In genomic region chr15:37109952-37110630, GRCh38 we compare ENCODE assay signal across 9 cellular contexts. TPM values are rescaled to one million over a fixed set of nuclear protein-coding genes. Genes with fewer than 3 reads are reported as not detected.
DNase-seq lines count a peak whose midpoint lies in the region; ATAC-seq and TF ChIP-seq lines count a peak whose summit lies in the region.
"Had no signal": no experiment of that assay in that cellular context is flagged by ENCODE, and none has a peak within 500 bp of the region (broad histone marks: within the 10 kb centered on the region; RNA-seq: fewer than 3 reads in every experiment).

No MANE protein-coding gene starts in this region.

- peaks cover 0 to 3% of the 10 kb centered on the region in 2 experiments; a peak in 3 of 5 replicates for H3K9me3 Mint-ChIP-seq in H9
- H3K9me3 Mint-ChIP-seq in T-helper 2 cell treated with Interferon-gamma antibody and Interleukin-4, amounts not matched to agents 5 μg/mL and 100 μg/mL, for 36 hours = no peaks in the 10 kb centered on the region
- H3K9me3 Mint-ChIP-seq: dendritic cell treated with granulocyte-macrophage colony-stimulating factor and Interleukin-4, amounts not matched to agents 40 ng/mL and 50 ng/mL, for 4 days had no signal

- no peak overlapping the region for H2BK5ac ChIP-seq in H9 (ENCODE audit: insufficient read length, low read length)

- peaks cover 99% of the 10 kb centered on the region for H3K27me3 Mint-ChIP-seq in H9 (ENCODE audit: low read depth)
- peaks cover 77% of the 10 kb centered on the region for H3K27me3 Mint-ChIP-seq in T-helper 2 cell treated with Interferon-gamma antibody and Interleukin-4, amounts not matched to agents 5 μg/mL and 100 μg/mL, for 36 hours (ENCODE audit: low read depth)

- peak overlapping the region; percentile 83 for H3K4me2 ChIP-seq in H9 (ENCODE audit: insufficient read depth, insufficient read length, low read length)

- H4K20me1 ChIP-seq in H9 (ENCODE audit: control insufficient read depth, insufficient read depth, insufficient read length) = peaks cover 2% of the 10 kb centered on the region

- no peaks in the 10 kb centered on the region for H3K36me3 ChIP-seq in ascending aorta
- no peaks in the 10 kb centered on the region for H3K36me3 ChIP-seq in iPS DF 6.9 (ENCODE audit: control insufficient read depth, insufficient read depth, low read length)

- no peak overlapping the region for H2BK12ac ChIP-seq in H9 (ENCODE audit: insufficient read length, low read depth, low read length)

- H2BK15ac ChIP-seq in H9 (ENCODE audit: low read depth, low read length) = no peak overlapping the region

- no peaks in the 10 kb centered on the region for H3K79me2 ChIP-seq in H9 (ENCODE audit: insufficient read depth, low read length)

- TF ChIP-seq CTCF in H9 (conservative IDR thresholded peaks at IDR 0.05) (no peak), ascending aorta (IDR thresholded peaks at IDR 0.05) (no peak)

- no peak overlapping the region for H4K91ac ChIP-seq in H9 (ENCODE audit: insufficient read length, low read depth, low read length)

- H2BK120ac ChIP-seq in H9 (ENCODE audit: low read depth, low read length, poor library complexity, severe bottlenecking) = no peak overlapping the region

- H3K18ac ChIP-seq in H9 (ENCODE audit: insufficient read length, low read depth, low read length) = no peak overlapping the region

- intact Hi-C loops in ascending aorta (cut with DNase I) = loop anchor here (10.0 kb wide), 2 partner anchors 755 to 1355 kb away; no protein-coding TSS in a partner anchor
- intact Hi-C loops in sciatic nerve (cut with DNase I) = no loop called here

- no peak overlapping the region for H3K4ac ChIP-seq in H9 (ENCODE audit: low read depth, low read length)

- H3K27ac Mint-ChIP-seq in H9 = no peak overlapping the region
- no peak overlapping the region for H3K27ac Mint-ChIP-seq in T-helper 2 cell treated with Interferon-gamma antibody and Interleukin-4, amounts not matched to agents 5 μg/mL and 100 μg/mL, for 36 hours
- H3K27ac Mint-ChIP-seq: dendritic cell treated with granulocyte-macrophage colony-stimulating factor and Interleukin-4, amounts not matched to agents 40 ng/mL and 50 ng/mL, for 4 days had no signal

- no peak overlapping the region for H4K5ac ChIP-seq in H9 (ENCODE audit: insufficient read length, low read depth, low read length)

- peaks cover 53 to 73% of the 10 kb centered on the region in 2 experiments for H3K4me1 Mint-ChIP-seq in H9
- peaks cover 4% of the 10 kb centered on the region for H3K4me1 Mint-ChIP-seq in T-helper 2 cell treated with Interferon-gamma antibody and Interleukin-4, amounts not matched to agents 5 μg/mL and 100 μg/mL, for 36 hours (ENCODE audit: low read depth)

- H3T11ph ChIP-seq in H9 (ENCODE audit: low read length) = no peak overlapping the region

- no CpG with 5 or more reads among the region's 27 CpGs for WGBS in H9 (ENCODE audit: extremely low coverage, insufficient read length, low lambda C conversion rate)
- no CpG with 5 or more reads among the region's 27 CpGs for WGBS in iPS DF 6.9 (ENCODE audit: insufficient coverage, insufficient read length)

- H3K23ac ChIP-seq in H9 (ENCODE audit: insufficient read length, low read depth, low read length) = no peak overlapping the region

- H3K4me3 Mint-ChIP-seq in H9 = peak overlapping the region; percentile 61 to 89
- H3K4me3 Mint-ChIP-seq in T-helper 2 cell treated with Interferon-gamma antibody and Interleukin-4, amounts not matched to agents 5 μg/mL and 100 μg/mL, for 36 hours = no peak overlapping the region
- H3K4me3 Mint-ChIP-seq: dendritic cell treated with granulocyte-macrophage colony-stimulating factor and Interleukin-4, amounts not matched to agents 40 ng/mL and 50 ng/mL, for 4 days had no signal

- H3K14ac ChIP-seq in H9 (ENCODE audit: insufficient read depth, low read length) = no peak overlapping the region

- H3K79me1 ChIP-seq in H9 (ENCODE audit: insufficient read depth, low read depth, low read length, poor library complexity, severe bottlenecking) = no peaks in the 10 kb centered on the region

- peak; percentile 67 for DNase-seq in H9
- DNase-seq in ascending aorta (ENCODE audit: low spot score in 2 of 2) = no peak
- DNase-seq in iPS DF 6.9 (ENCODE audit: low read depth, low spot score) = no peak
- DNase-seq in sciatic nerve (ENCODE audit: low spot score) = no peak
- DNase-seq in T-helper 2 cell treated with Interferon-gamma antibody and Interleukin-4, amounts not matched to agents 5 μg/mL and 100 μg/mL, for 36 hours (ENCODE audit: low spot score) = no peak
- no peak for DNase-seq in HCEC 1CT

- peak; percentile 62 for ATAC-seq in sciatic nerve
- ATAC-seq in HG03571 (IDR thresholded peaks at IDR 0.05; ENCODE audit: unreplicated experiment) = no peak
- no peak for ATAC-seq in GM21515 (IDR thresholded peaks at IDR 0.05; ENCODE audit: unreplicated experiment)

- H3K9me3 ChIP-seq in H9 (ENCODE audit: control insufficient read depth, low read depth, low read length) (no peaks in the 10 kb centered on the region), ascending aorta (no peaks in the 10 kb centered on the region), iPS DF 6.9 (ENCODE audit: control insufficient read depth, insufficient read depth, low read length) (no peaks in the 10 kb centered on the region)

- H3K27me3 ChIP-seq in H9 (ENCODE audit: insufficient read depth, low read length) (peaks cover 59% of the 10 kb centered on the region; the same call in 1 of the 2 replicates), ascending aorta (no peaks in the 10 kb centered on the region), iPS DF 6.9 (ENCODE audit: control insufficient read depth, insufficient read depth, low read length) (peaks cover 41% of the 10 kb centered on the region)

- no peak overlapping the region for H3K56ac ChIP-seq in H9 (ENCODE audit: insufficient read length, low read depth, low read length)

- H2AFZ ChIP-seq in H9 (ENCODE audit: low read length) = no peak overlapping the region

- H3K9ac ChIP-seq in H9 (ENCODE audit: extremely low read depth, insufficient read length, low read length) = no peak overlapping the region

- H3K27ac ChIP-seq in H9 (ENCODE audit: insufficient read length, low read depth, low read length) (no peak overlapping the region), ascending aorta (no peak overlapping the region), iPS DF 6.9 (ENCODE audit: low read length) (no peak overlapping the region)

- peak overlapping the region; percentile 57 to 59 for H3K4me3 ChIP-seq in ascending aorta
- peak overlapping the region; percentile 16; the same call in 1 of the 2 replicates for H3K4me3 ChIP-seq in iPS DF 6.9 (ENCODE audit: low read length)

- H4K8ac ChIP-seq in H9 (replicated peaks; ENCODE audit: insufficient read length, low read depth, low read length) = no peak overlapping the region

- H2BK20ac ChIP-seq in H9 (ENCODE audit: low read depth, low read length, poor library complexity, severe bottlenecking) = no peak overlapping the region

- H3K23me2 ChIP-seq in H9 (ENCODE audit: insufficient read length, low read depth, low read length, poor library complexity, severe bottlenecking) = peaks cover 22% of the 10 kb centered on the region

- H3K4me1 ChIP-seq in H9 (ENCODE audit: insufficient read depth, low read length) = peaks cover 4% of the 10 kb centered on the region
- H3K4me1 ChIP-seq in ascending aorta = peaks cover 0 to 3% of the 10 kb centered on the region in 2 donors
- H3K4me1 ChIP-seq in iPS DF 6.9 (ENCODE audit: control insufficient read depth, insufficient read depth, low read length) = peaks cover 6% of the 10 kb centered on the region; the same call in 1 of the 2 replicates

- H3K36me3 Mint-ChIP-seq in H9 (ENCODE audit: insufficient read depth in 1 of 3, low read depth in 3 of 3) = no peaks in the 10 kb centered on the region; a peak in 1 of 7 replicates
- H3K36me3 Mint-ChIP-seq in T-helper 2 cell treated with Interferon-gamma antibody and Interleukin-4, amounts not matched to agents 5 μg/mL and 100 μg/mL, for 36 hours (ENCODE audit: low read depth) = no peaks in the 10 kb centered on the region

- H2AK5ac ChIP-seq in H9 (ENCODE audit: insufficient read length, low read length) = no peak overlapping the region

RNA-seq across cellular contexts. Expression of gene MEIS2, which starts 9.7 kb away (rescaled TPM):
- total RNA-seq in H9 (2021) (0.35 and 0.50 TPM in 2 replicates), ascending aorta (11.5 TPM), sciatic nerve (22.0 TPM)
